26 cellular contexts compared by ENCODE assay signal in genomic region chr16:12390644-12391043, GRCh38.
DNase-seq lines count a peak whose midpoint lies in the region; ATAC-seq and TF ChIP-seq lines count a peak whose summit lies in the region.
"Had no signal": no experiment of that assay in that cellular context is flagged by ENCODE, and none has a peak within 500 bp of the region (broad histone marks: within the 10 kb centered on the region; RNA-seq: fewer than 3 reads in every experiment).

No MANE protein-coding gene starts in this region.

- H3K27ac Mint-ChIP-seq in activated CD8-positive, alpha-beta memory T cell treated with anti-CD3 and anti-CD28 coated beads, Interleukin-2, amount 10 ng/mL, durations not matched to agents 7 days and 5 days, result no peak overlapping the region
- H3K27ac Mint-ChIP-seq: activated T-helper 1 cell treated with anti-CD3 and anti-CD28 coated beads, Interleukin-12 subunit alpha, Interleukin-12 subunit beta, Interleukin-2, Interleukin-4 antibody, amounts not matched to agents 30 ng/mL and 10 ng/mL and 1 ng/mL, durations not matched to agents 14 hours and 24 hours and 36 hours; stimulated activated effector memory CD8-positive, alpha-beta T cell treated with anti-CD3 and anti-CD28 coated beads, Interleukin-12 subunit alpha, Interleukin-12 subunit beta, amount 100 ng/mL, for 72 hours; T-helper 2 cell treated with Interferon-gamma antibody and Interleukin-4, amounts not matched to agents 5 μg/mL and 100 μg/mL, for 36 hours had no signal

- peak; percentile 67 for DNase-seq in AG20443 (ENCODE audit: low spot score)
- DNase-seq in HT1080 (ENCODE audit: low read depth), result peak; percentile 7
- DNase-seq in astrocyte of the spinal cord (ENCODE audit: low read depth, low spot score), result peak; percentile 29
- peak; percentile 52 for DNase-seq in kidney tubule cell (ENCODE audit: low spot score)
- no peak for DNase-seq in kidney glomerular epithelial cell (lab: John Stamatoyannopoulos, UW)
- no peak for DNase-seq in T-helper 2 cell
- DNase-seq in activated CD8-positive, alpha-beta memory T cell treated with anti-CD3 and anti-CD28 coated beads, Interleukin-2, amount 10 ng/mL, durations not matched to agents 7 days and 5 days, result no peak
- DNase-seq: activated naive CD4-positive, alpha-beta T cell treated with anti-CD3 and anti-CD28 coated beads, Interleukin-2, amount 50 U/mL, for 16 hours; aorta; Caco-2; cerebellar nuclear complex; Kasumi-1; naive thymus-derived CD4-positive, alpha-beta T cell; NCI-H1092 treated with DMSO at 0.1 percent for 48 hours; NCI-H1930; NCI-H69; occipital lobe; stimulated activated CD4-positive, alpha-beta T cell treated with anti-CD3 and anti-CD28 coated beads, Interleukin-2, amount 100 ng/mL, for 48 hours; substantia nigra; upper lobe of right lung had no signal

- H3K36me3 Mint-ChIP-seq in activated CD8-positive, alpha-beta memory T cell treated with anti-CD3 and anti-CD28 coated beads, Interleukin-2, amount 10 ng/mL, durations not matched to agents 7 days and 5 days, result no peaks in the 10 kb centered on the region
- H3K36me3 Mint-ChIP-seq: stimulated activated effector memory CD8-positive, alpha-beta T cell treated with anti-CD3 and anti-CD28 coated beads, Interleukin-12 subunit alpha, Interleukin-12 subunit beta, amount 100 ng/mL, for 72 hours had no signal

- no peaks in the 10 kb centered on the region for H3K4me1 Mint-ChIP-seq in activated CD8-positive, alpha-beta memory T cell treated with anti-CD3 and anti-CD28 coated beads, Interleukin-2, amount 10 ng/mL, durations not matched to agents 7 days and 5 days

- in situ Hi-C loops in astrocyte of the spinal cord (cut with HindIII; ENCODE audit: low sequenced_read_pairs), result no loop called here

- H3K27me3 Mint-ChIP-seq in activated CD8-positive, alpha-beta memory T cell treated with anti-CD3 and anti-CD28 coated beads, Interleukin-2, amount 10 ng/mL, durations not matched to agents 7 days and 5 days, result no peaks in the 10 kb centered on the region
- H3K27me3 Mint-ChIP-seq: naive thymus-derived CD4-positive, alpha-beta T cell had no signal

- no peaks in the 10 kb centered on the region for H3K9me3 Mint-ChIP-seq in activated CD8-positive, alpha-beta memory T cell treated with anti-CD3 and anti-CD28 coated beads, Interleukin-2, amount 10 ng/mL, durations not matched to agents 7 days and 5 days (ENCODE audit: low read depth)
- H3K9me3 Mint-ChIP-seq: activated T-helper 1 cell treated with anti-CD3 and anti-CD28 coated beads, Interleukin-12 subunit alpha, Interleukin-12 subunit beta, Interleukin-2, Interleukin-4 antibody, amounts not matched to agents 30 ng/mL and 10 ng/mL and 1 ng/mL, durations not matched to agents 14 hours and 24 hours and 36 hours; stimulated activated effector memory CD8-positive, alpha-beta T cell treated with anti-CD3 and anti-CD28 coated beads, Interleukin-12 subunit alpha, Interleukin-12 subunit beta, amount 100 ng/mL, for 72 hours; T-helper 2 cell treated with Interferon-gamma antibody and Interleukin-4, amounts not matched to agents 5 μg/mL and 100 μg/mL, for 36 hours had no signal

- no peak for ATAC-seq in HG03432 (IDR thresholded peaks at IDR 0.05; ENCODE audit: unreplicated experiment)
- ATAC-seq in activated CD8-positive, alpha-beta memory T cell treated with anti-CD3 and anti-CD28 coated beads, Interleukin-2, amount 10 ng/mL, durations not matched to agents 7 days and 5 days, result no peak
- ATAC-seq: left lobe of liver; naive thymus-derived CD4-positive, alpha-beta T cell; stimulated activated effector memory CD8-positive, alpha-beta T cell treated with anti-CD3 and anti-CD28 coated beads, Interleukin-12 subunit alpha, Interleukin-12 subunit beta, amount 100 ng/mL, for 72 hours; upper lobe of right lung had no signal

- no peak overlapping the region for H3K4me3 ChIP-seq in astrocyte of the spinal cord (ENCODE audit: low read depth, low read length)
- H3K4me3 ChIP-seq: BLaER1 treated with 17β-estradiol and CSF1 and Interleukin-3, amounts not matched to agents 10 nM and 100 nM; upper lobe of right lung had no signal

- H3K4me3 Mint-ChIP-seq in activated CD8-positive, alpha-beta memory T cell treated with anti-CD3 and anti-CD28 coated beads, Interleukin-2, amount 10 ng/mL, durations not matched to agents 7 days and 5 days, result no peak overlapping the region
- H3K4me3 Mint-ChIP-seq: activated T-helper 1 cell treated with anti-CD3 and anti-CD28 coated beads, Interleukin-12 subunit alpha, Interleukin-12 subunit beta, Interleukin-2, Interleukin-4 antibody, amounts not matched to agents 30 ng/mL and 10 ng/mL and 1 ng/mL, durations not matched to agents 14 hours and 24 hours and 36 hours; naive thymus-derived CD4-positive, alpha-beta T cell; stimulated activated effector memory CD8-positive, alpha-beta T cell treated with anti-CD3 and anti-CD28 coated beads, Interleukin-12 subunit alpha, Interleukin-12 subunit beta, amount 100 ng/mL, for 72 hours; T-helper 2 cell treated with Interferon-gamma antibody and Interleukin-4, amounts not matched to agents 5 μg/mL and 100 μg/mL, for 36 hours had no signal

- TF ChIP-seq CTCF in astrocyte of the spinal cord (IDR thresholded peaks at IDR 0.05; ENCODE audit: low read depth, low read length), result no peak

- CTCF ChIA-PET in activated CD8-positive, alpha-beta memory T cell treated with anti-CD3 and anti-CD28 coated beads, Interleukin-2, amount 10 ng/mL, durations not matched to agents 7 days and 5 days (lab: Charles Lee), result no interaction called here

Comparison
In these comparisons a context has a peak if more than half of its experiments do, and no peak if none do; other contexts are left out.
1. DNase-seq: peak in AG20443 (single experiment), HT1080 (single experiment), astrocyte of the spinal cord (single experiment) and kidney tubule cell (single experiment); none in kidney glomerular epithelial cell (single experiment), T-helper 2 cell (0 of 5) and activated CD8-positive, alpha-beta memory T cell treated with anti-CD3 and anti-CD28 coated beads, Interleukin-2, amount 10 ng/mL, durations not matched to agents 7 days and 5 days (single experiment).